13 cellular contexts compared by ENCODE assay signal in genomic region chr2:238910751-238911351, GRCh38.
DNase-seq lines count a peak whose midpoint lies in the region; ATAC-seq and TF ChIP-seq lines count a peak whose summit lies in the region.
"Had no signal": no experiment of that assay in that cellular context is flagged by ENCODE, and none has a peak within 500 bp of the region (broad histone marks: within the 10 kb centered on the region; RNA-seq: fewer than 3 reads in every experiment).

No MANE protein-coding gene starts in this region.

- BruUV-seq in PC-3 (replicated peaks; lab: Mats Ljungman, UMichigan): no TSS peak

- no peaks in the 10 kb centered on the region for H3K9me3 ChIP-seq in PC-3 (ENCODE audit: low read length)
- H3K9me3 ChIP-seq in left lung: no peaks in the 10 kb centered on the region
- H3K9me3 ChIP-seq: BLaER1 treated with 17β-estradiol and CSF1 and Interleukin-3, amounts not matched to agents 10 nM and 100 nM; esophagus squamous epithelium had no signal

- no peaks in the 10 kb centered on the region for H3K79me2 ChIP-seq in PC-3 (ENCODE audit: low read length)

- DNase-seq in COR-L47 (lab: John Stamatoyannopoulos, UW) (peak; percentile 93), LNCaP clone FGC (ENCODE audit: low read depth) (peak; percentile 70), PC-3 (peak; percentile 74), left lung (peak in 1 of 2 donors; percentile 52), ureter (ENCODE audit: low spot score) (no peak)
- no peak for DNase-seq in stimulated activated CD4-positive, alpha-beta T cell treated with anti-CD3 and anti-CD28 coated beads, Interleukin-2, amount 100 ng/mL, for 24 hours
- DNase-seq: activated CD4-positive, alpha-beta memory T cell treated with anti-CD3 and anti-CD28 coated beads for 36 hours; activated naive CD4-positive, alpha-beta T cell; central memory CD4-positive, alpha-beta T cell; esophagus squamous epithelium had no signal

- ATAC-seq in PC-3 (no peak), left lung (peak; percentile 10), GM21515 (IDR thresholded peaks at IDR 0.05; ENCODE audit: unreplicated experiment) (no peak), HG03135 (IDR thresholded peaks at IDR 0.05; ENCODE audit: unreplicated experiment) (no peak)

- H4K20me1 ChIP-seq in PC-3 (ENCODE audit: low read length): no peaks in the 10 kb centered on the region

- POLR2A ChIA-PET in PC-3 (lab: Charles Lee; ENCODE audit: unreplicated experiment): no interaction called here

- H3K27me3 ChIP-seq in PC-3 (ENCODE audit: low read length) (no peaks in the 10 kb centered on the region), left lung (peaks cover 0 to 18% of the 10 kb centered on the region in 2 donors)
- H3K27me3 ChIP-seq: esophagus squamous epithelium had no signal

- H3K9ac ChIP-seq in PC-3 (ENCODE audit: low read length): no peak overlapping the region
- H3K9ac ChIP-seq: BLaER1 treated with 17β-estradiol and CSF1 and Interleukin-3, amounts not matched to agents 10 nM and 100 nM had no signal

- H3K27ac ChIP-seq in PC-3 (ENCODE audit: low read length): no peak overlapping the region
- H3K27ac ChIP-seq in left lung: no peak overlapping the region
- H3K27ac ChIP-seq: BLaER1 treated with 17β-estradiol and CSF1 and Interleukin-3, amounts not matched to agents 10 nM and 100 nM; esophagus squamous epithelium had no signal

- no peak for TF ChIP-seq CTCF in LNCaP clone FGC (IDR thresholded peaks at IDR 0.05; ENCODE audit: control insufficient read depth, extremely low read depth, insufficient read depth)
- TF ChIP-seq CTCF in PC-3 (conservative IDR thresholded peaks at IDR 0.05; ENCODE audit: low read depth, low read length): no peak
- TF ChIP-seq CTCF in left lung (IDR thresholded peaks at IDR 0.05): no peak

- H2AFZ ChIP-seq in PC-3 (ENCODE audit: low read length): no peak overlapping the region; the same call in 1 of the 2 replicates

- H3K4me2 ChIP-seq in PC-3 (ENCODE audit: low read length): no peak overlapping the region
- H3K4me2 ChIP-seq: BLaER1 treated with 17β-estradiol and CSF1 and Interleukin-3, amounts not matched to agents 10 nM and 100 nM had no signal

- peaks cover 25% of the 10 kb centered on the region for H3K4me1 ChIP-seq in PC-3 (ENCODE audit: insufficient read depth, low read length)
- H3K4me1 ChIP-seq in left lung: no peaks in the 10 kb centered on the region

- no peaks in the 10 kb centered on the region for H3F3A ChIP-seq in PC-3 (ENCODE audit: low read length, unreplicated experiment)

- no peak overlapping the region for H3K4me3 ChIP-seq in LNCaP clone FGC (ENCODE audit: low read depth, low read length)
- no peak overlapping the region for H3K4me3 ChIP-seq in PC-3 (ENCODE audit: low read length)
- H3K4me3 ChIP-seq in left lung: no peak overlapping the region
- H3K4me3 ChIP-seq: BLaER1 treated with 17β-estradiol and CSF1 and Interleukin-3, amounts not matched to agents 10 nM and 100 nM; esophagus squamous epithelium had no signal

- intact Hi-C loops in PC-3 (cut with micrococcal nuclease) (no loop called here), left lung (cut with DNase I) (no loop called here)

- no peaks in the 10 kb centered on the region for H3K9me2 ChIP-seq in PC-3 (replicated peaks; ENCODE audit: low read length)

- CTCF ChIA-PET in PC-3 (lab: Charles Lee): no interaction called here

- H3K36me3 ChIP-seq in PC-3 (ENCODE audit: low read depth, low read length) (no peaks in the 10 kb centered on the region), left lung (no peaks in the 10 kb centered on the region)
- H3K36me3 ChIP-seq: BLaER1 treated with 17β-estradiol and CSF1 and Interleukin-3, amounts not matched to agents 10 nM and 100 nM; esophagus squamous epithelium had no signal

Comparison
In these comparisons a context has a peak if more than half of its experiments do, and no peak if none do; other contexts are left out.
1. DNase-seq: peak in COR-L47 (single experiment), LNCaP clone FGC (single experiment) and PC-3 (single experiment); none in stimulated activated CD4-positive, alpha-beta T cell treated with anti-CD3 and anti-CD28 coated beads, Interleukin-2, amount 100 ng/mL, for 24 hours (0 of 2) and ureter (single experiment).